29 cellular contexts compared by ENCODE assay signal in genomic region chr2:229531594-229531993, GRCh38.
"Had no signal": no experiment of that assay in that cellular context is flagged by ENCODE, and none has a peak within 500 bp of the region (broad histone marks: within the 10 kb centered on the region; RNA-seq: fewer than 3 reads in every experiment).

No MANE protein-coding gene starts in this region.

- H3K27ac ChIP-seq: colonic mucosa, coronary artery, dorsolateral prefrontal cortex, epithelial cell of prostate, esophagus muscularis mucosa, esophagus squamous epithelium, foreskin keratinocyte, gastrocnemius medialis, gastroesophageal sphincter, heart left ventricle, heart right ventricle, hepatocyte had no signal

- DNase-seq: colonic mucosa; cortex of kidney; dermis blood vessel endothelial cell; dorsolateral prefrontal cortex; effector CD4-positive, alpha-beta T cell; effector CD8-positive, alpha-beta T cell; effector memory CD4-positive, alpha-beta T cell; effector memory CD8-positive, alpha-beta T cell; endodermal cell; erythroblast; esophagus squamous epithelium; foreskin fibroblast; foreskin keratinocyte; foreskin melanocyte; gastrocnemius medialis; glutamatergic neuron; head of caudate nucleus; heart left ventricle; heart right ventricle had no signal

- H2AFZ ChIP-seq: hepatocyte had no signal

- ATAC-seq: effector memory CD8-positive, alpha-beta T cell; esophagus mucosa; foreskin keratinocyte; gastrocnemius medialis; gastroesophageal sphincter; heart left ventricle; heart right ventricle had no signal

- H3K79me2 ChIP-seq: hepatocyte had no signal

- H3K9me3 ChIP-seq: colonic mucosa, esophagus squamous epithelium, gastrocnemius medialis had no signal

- H3K27me3 ChIP-seq: colonic mucosa, dorsolateral prefrontal cortex, esophagus muscularis mucosa, esophagus squamous epithelium, foreskin keratinocyte, gastrocnemius medialis, gastroesophageal sphincter, heart left ventricle, heart right ventricle, hepatocyte had no signal

- H3K4me3 ChIP-seq: colonic mucosa, coronary artery, dorsolateral prefrontal cortex, esophagus muscularis mucosa, esophagus squamous epithelium, gastrocnemius medialis, gastroesophageal sphincter, heart left ventricle, heart right ventricle, hepatocyte had no signal

- FAIRE-seq: colon, endometrium, endothelial cell of umbilical vein, frontal cortex had no signal

- H3K4me1 ChIP-seq: colonic mucosa, esophagus muscularis mucosa, esophagus squamous epithelium, foreskin keratinocyte, gastrocnemius medialis, gastroesophageal sphincter, heart left ventricle, heart right ventricle had no signal

- H3K4me2 ChIP-seq: hepatocyte had no signal

- H3K36me3 ChIP-seq: colonic mucosa, esophagus muscularis mucosa, esophagus squamous epithelium, gastrocnemius medialis, gastroesophageal sphincter, heart left ventricle, heart right ventricle had no signal
